In genomic region chr19:18338471-18339001, GRCh38 we compare ENCODE assay signal across 12 cellular contexts. TPM values are rescaled to one million over a fixed set of nuclear protein-coding genes. Genes with fewer than 3 reads are reported as not detected.
DNase-seq lines count a peak whose midpoint lies in the region; ATAC-seq and TF ChIP-seq lines count a peak whose summit lies in the region.
"Had no signal": no experiment of that assay in that cellular context is flagged by ENCODE, and none has a peak within 500 bp of the region (broad histone marks: within the 10 kb centered on the region; RNA-seq: fewer than 3 reads in every experiment).

No MANE protein-coding gene starts in this region.

- no peak for DNase-seq in cardiac muscle cell (ENCODE audit: low read depth in 1 of 2, low spot score in 1 of 2)
- DNase-seq in heart right ventricle = no peak
- no peak for DNase-seq in immature natural killer cell
- no peak for DNase-seq in type B pancreatic cell (ENCODE audit: extremely low spot score, unreplicated experiment)
- DNase-seq in H4 (ENCODE audit: low spot score) = no peak
- DNase-seq in activated CD4-positive, alpha-beta memory T cell treated with anti-CD3 and anti-CD28 coated beads for 36 hours = no peak
- DNase-seq: DMS153, NCI-H1694 treated with DMSO at 0.1 percent for 48 hours had no signal

- H3K27ac Mint-ChIP-seq in immature natural killer cell (peak overlapping the region in 2 of 6 donors; percentile 16 to 17), type B pancreatic cell (peak overlapping the region; percentile 78)
- no peak overlapping the region for H3K27ac Mint-ChIP-seq in activated CD4-positive, alpha-beta memory T cell treated with anti-CD3 and anti-CD28 coated beads for 36 hours

- H3K4me1 ChIP-seq in cardiac muscle cell (ENCODE audit: low read depth) (peaks cover 3% of the 10 kb centered on the region), heart right ventricle (peaks cover 10 to 37% (median 21%) of the 10 kb centered on the region in 9 donors)

- H3K27me3 Mint-ChIP-seq in immature natural killer cell (ENCODE audit: low read depth in 3 of 3) = peaks cover 0 to 3% (median 2%) of the 10 kb centered on the region in 3 donors
- H3K27me3 Mint-ChIP-seq in type B pancreatic cell = no peaks in the 10 kb centered on the region
- no peaks in the 10 kb centered on the region for H3K27me3 Mint-ChIP-seq in activated CD4-positive, alpha-beta memory T cell treated with anti-CD3 and anti-CD28 coated beads for 36 hours

- H3K9me3 Mint-ChIP-seq in immature natural killer cell (no peaks in the 10 kb centered on the region), type B pancreatic cell (no peaks in the 10 kb centered on the region)
- H3K9me3 Mint-ChIP-seq in activated CD4-positive, alpha-beta memory T cell treated with anti-CD3 and anti-CD28 coated beads for 36 hours = no peaks in the 10 kb centered on the region

- H3K4me1 Mint-ChIP-seq in immature natural killer cell (peaks cover 23 to 25% of the 10 kb centered on the region in 2 donors), type B pancreatic cell (ENCODE audit: unreplicated experiment) (peaks cover 13% of the 10 kb centered on the region)
- peaks cover 14% of the 10 kb centered on the region for H3K4me1 Mint-ChIP-seq in activated CD4-positive, alpha-beta memory T cell treated with anti-CD3 and anti-CD28 coated beads for 36 hours (ENCODE audit: low read depth)

- H3K36me3 Mint-ChIP-seq in immature natural killer cell = no peaks in the 10 kb centered on the region
- H3K36me3 Mint-ChIP-seq in type B pancreatic cell = no peaks in the 10 kb centered on the region
- peaks cover 3% of the 10 kb centered on the region for H3K36me3 Mint-ChIP-seq in activated CD4-positive, alpha-beta memory T cell treated with anti-CD3 and anti-CD28 coated beads for 36 hours

- CTCF ChIA-PET in activated CD4-positive, alpha-beta memory T cell treated with anti-CD3 and anti-CD28 coated beads for 36 hours (lab: Charles Lee) = interaction anchor here (0.9 to 5.1 kb wide), 6 partner anchors 10 to 60 kb away, joined by 3 to 41 read pairs (median 6); partner anchors contain the start of gene LSM4

- H3K36me3 ChIP-seq in cardiac muscle cell (no peaks in the 10 kb centered on the region), heart right ventricle (peaks cover 0 to 11% (median 0%) of the 10 kb centered on the region in 9 donors)

- H3K27ac ChIP-seq in cardiac muscle cell (peak overlapping the region; percentile 83), heart right ventricle (peak overlapping the region in 3 of 10 donors; percentile 30 to 70 (median 58))
- H3K27ac ChIP-seq: SK-N-MC, VCaP had no signal

- H3K4me3 ChIP-seq in cardiac muscle cell (no peak overlapping the region), heart right ventricle (no peak overlapping the region)
- H3K4me3 ChIP-seq: SK-N-MC had no signal

- TF ChIP-seq CTCF in cardiac muscle cell (IDR thresholded peaks at IDR 0.05; ENCODE audit: low read depth, low read length) (no peak), heart right ventricle (IDR thresholded peaks at IDR 0.05) (no peak), type B pancreatic cell (conservative IDR thresholded peaks at IDR 0.05) (no peak)

- H3K9me3 ChIP-seq in cardiac muscle cell (ENCODE audit: low read depth) = no peaks in the 10 kb centered on the region
- no peaks in the 10 kb centered on the region for H3K9me3 ChIP-seq in heart right ventricle

- POLR2A ChIA-PET in activated CD4-positive, alpha-beta memory T cell treated with anti-CD3 and anti-CD28 coated beads for 36 hours (lab: Charles Lee) = interaction anchor here (4.8 kb wide), 1 partner anchor 59 kb away, joined by 26 read pairs; the partner anchor contains the start of gene JUND

- intact Hi-C loops in heart right ventricle (cut with DNase I) = no loop called here
- intact Hi-C loops in activated CD4-positive, alpha-beta memory T cell treated with anti-CD3 and anti-CD28 coated beads for 36 hours (cut with micrococcal nuclease) = no loop called here

- 70 to 75% methylated on average over 11 of the region's 11 CpGs for WGBS in heart right ventricle, 2 donors

- no peak for ATAC-seq in heart right ventricle

- H3K27me3 ChIP-seq in cardiac muscle cell (no peaks in the 10 kb centered on the region), heart right ventricle (no peaks in the 10 kb centered on the region)

- H3K4me3 Mint-ChIP-seq in immature natural killer cell (peak overlapping the region in 4 of 5 donors; percentile 29 to 63 (median 46)), type B pancreatic cell (peak overlapping the region; percentile 71)
- H3K4me3 Mint-ChIP-seq in activated CD4-positive, alpha-beta memory T cell treated with anti-CD3 and anti-CD28 coated beads for 36 hours = no peak overlapping the region

RNA-seq across cellular contexts. Expression of gene PGPEP1, which starts 1.9 kb away (rescaled TPM):
- total RNA-seq in cardiac muscle cell = 19.6 and 19.7 TPM in 2 replicates
- 12.9 and 14.0 TPM in 2 replicates for polyA plus RNA-seq in cardiac muscle cell
- 10 to 100 TPM; 36.0 to 61.3 (median 46.8) TPM for total RNA-seq in heart right ventricle
- polyA plus RNA-seq in heart right ventricle = 10 to 100 TPM; 10.0 to 27.2 TPM
- 10 to 100 TPM in 2 of 3 donors, 1 to 10 TPM in 1; 8.2 to 20.6 (median 17.5) TPM for polyA plus RNA-seq in immature natural killer cell
- 28.8 and 46.7 TPM in 2 replicates for total RNA-seq in type B pancreatic cell (ENCODE audit: low replicate concordance)
- total RNA-seq in H4 (2014; rRNA removed; shearing (Covaris generic)) = 2.9 and 12.1 TPM in 2 replicates
- total RNA-seq in activated CD4-positive, alpha-beta memory T cell treated with anti-CD3 and anti-CD28 coated beads for 36 hours = 10 to 100 TPM; 29.0 to 30.8 TPM

RNA-seq across cellular contexts. Expression of gene LSM4, which starts 15.7 kb away (rescaled TPM):
- 446 and 493 TPM in 2 replicates for total RNA-seq in cardiac muscle cell
- polyA plus RNA-seq in cardiac muscle cell = 418 and 422 TPM in 2 replicates
- 100 to 1,000 TPM in 1 of 10 donors, 10 to 100 TPM in 9; 73.2 to 114 (median 93.3) TPM for total RNA-seq in heart right ventricle
- 100 to 1,000 TPM; 135 to 163 TPM for polyA plus RNA-seq in heart right ventricle
- 100 to 1,000 TPM; 128 to 189 (median 178) TPM for polyA plus RNA-seq in immature natural killer cell
- total RNA-seq in type B pancreatic cell (ENCODE audit: low replicate concordance) = 196 and 223 TPM in 2 replicates
- total RNA-seq in H4 (2014; rRNA removed; shearing (Covaris generic)) = 349 and 397 TPM in 2 replicates
- total RNA-seq in activated CD4-positive, alpha-beta memory T cell treated with anti-CD3 and anti-CD28 coated beads for 36 hours = 100 to 1,000 TPM; 356 to 361 TPM

RNA-seq across cellular contexts. Expression of gene GDF15, which starts 47.4 kb away (rescaled TPM):
- total RNA-seq in cardiac muscle cell (2.9 and 10.0 TPM in 2 replicates), heart right ventricle (1 to 10 TPM in 4 of 10 donors, under 1 TPM in 6; 0.44 to 2.5 (median 0.79) TPM), type B pancreatic cell (ENCODE audit: low replicate concordance) (102 and 106 TPM in 2 replicates)
- polyA plus RNA-seq in cardiac muscle cell (2.4 and 8.2 TPM in 2 replicates), heart right ventricle (under 1 TPM; 0.44 to 0.62 TPM), immature natural killer cell (not detected)
- 376 and 378 TPM in 2 replicates for total RNA-seq in H4 (2014; rRNA removed; shearing (Covaris generic))
- total RNA-seq in activated CD4-positive, alpha-beta memory T cell treated with anti-CD3 and anti-CD28 coated beads for 36 hours = not detected
- total RNA-seq: mononuclear cell had no signal

RNA-seq across cellular contexts. Expression of gene JUND, which starts 57.1 kb away (rescaled TPM):
- total RNA-seq in cardiac muscle cell (430 and 496 TPM in 2 replicates), heart right ventricle (100 to 1,000 TPM in 9 of 10 donors, 10 to 100 TPM in 1; 93.7 to 195 (median 133) TPM), type B pancreatic cell (ENCODE audit: low replicate concordance) (126 and 232 TPM in 2 replicates)
- polyA plus RNA-seq in cardiac muscle cell (262 and 265 TPM in 2 replicates), heart right ventricle (100 to 1,000 TPM; 103 to 278 TPM), immature natural killer cell (10 to 100 TPM; 15.0 to 71.8 (median 54.7) TPM)
- 29.1 and 86.4 TPM in 2 replicates for total RNA-seq in H4 (2014; rRNA removed; shearing (Covaris generic))
- total RNA-seq in activated CD4-positive, alpha-beta memory T cell treated with anti-CD3 and anti-CD28 coated beads for 36 hours = 100 to 1,000 TPM; 232 to 236 TPM

RNA-seq across cellular contexts. Expression of gene LRRC25, which starts 58.9 kb away (rescaled TPM):
- 0.04 TPM in 1 of 2 replicates, not detected in the other for total RNA-seq in cardiac muscle cell
- polyA plus RNA-seq in cardiac muscle cell = not detected in 2 replicates
- total RNA-seq in heart right ventricle = 10 to 100 TPM in 1 of 10 donors, 1 to 10 TPM in 7, under 1 TPM in 2; 0.57 to 13.3 (median 1.8) TPM
- polyA plus RNA-seq in heart right ventricle = 1 to 10 TPM; 1.1 to 2.2 TPM
- polyA plus RNA-seq in immature natural killer cell = 10 to 100 TPM in 1 of 3 donors, 1 to 10 TPM in 2; 2.7 to 18.1 (median 7.7) TPM
- total RNA-seq in type B pancreatic cell (ENCODE audit: low replicate concordance) = 0.19 TPM in 1 of 2 replicates, not detected in the other
- 0.06 and 0.35 TPM in 2 replicates for total RNA-seq in H4 (2014; rRNA removed; shearing (Covaris generic))
- not detected for total RNA-seq in activated CD4-positive, alpha-beta memory T cell treated with anti-CD3 and anti-CD28 coated beads for 36 hours
- total RNA-seq: NCI-H460 had no signal
